In the genomic region with DNA sequence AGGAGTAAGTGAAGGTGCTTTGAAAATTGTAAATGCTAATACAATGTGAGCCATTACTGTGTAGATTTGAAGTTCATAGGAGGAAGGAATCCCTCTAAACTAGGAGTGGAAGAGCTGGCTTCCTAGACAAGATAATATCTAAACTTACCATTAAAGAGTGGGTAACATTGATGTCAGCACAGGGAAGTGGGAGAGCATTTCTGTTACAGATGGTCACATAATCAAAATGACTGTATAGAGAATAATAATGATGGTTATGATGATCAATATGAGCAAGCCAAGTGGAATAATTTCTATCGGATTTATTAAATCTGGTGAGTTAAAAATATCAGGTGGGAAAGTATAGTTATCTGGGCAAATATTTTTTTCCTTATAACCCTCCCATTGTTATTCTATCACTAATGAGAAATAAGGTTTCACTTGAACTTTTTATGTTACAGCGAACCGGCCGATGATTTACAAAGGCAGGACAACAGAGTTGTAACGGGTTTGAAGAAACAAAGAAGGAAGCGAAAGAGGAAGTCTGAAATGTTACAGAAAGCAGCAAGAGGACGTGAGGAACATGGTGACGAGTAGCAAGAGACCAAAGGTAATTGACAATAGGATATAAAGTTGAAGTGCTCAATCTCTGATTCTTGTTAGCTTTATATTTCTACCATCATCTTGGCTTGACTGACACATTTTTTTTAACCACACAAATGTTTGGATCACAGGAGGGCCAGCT, we compare ENCODE assay signal across 11 cellular contexts. TPM values are rescaled to one million over a fixed set of nuclear protein-coding genes. Genes with fewer than 3 reads are reported as not detected.
DNase-seq lines count a peak whose midpoint lies in the region; ATAC-seq, FAIRE-seq and TF ChIP-seq lines count a peak whose summit lies in the region.
"Had no signal": no experiment of that assay in that cellular context is flagged by ENCODE, and none has a peak within 500 bp of the region (broad histone marks: within the 10 kb centered on the region; RNA-seq: fewer than 3 reads in every experiment).

No MANE protein-coding gene starts in this region.

- H3K79me2 ChIP-seq in HepG2 (ENCODE audit: insufficient read depth, low read length), result no peaks in the 10 kb centered on the region

- in situ Hi-C loops in HepG2 (cut with HindIII; ENCODE audit: extremely low pct_ligation_motif_present, low pct_unique_long_range_greater_than_20kb), result no loop called here

- CTCF ChIA-PET in HepG2 (lab: Yijun Ruan, JAX; ENCODE audit: low intra/inter-chr PET ratio, low total read pairs), result no interaction called here

- H3K4me2 ChIP-seq in HepG2 (ENCODE audit: low read depth, low read length), result no peak overlapping the region

- TF ChIP-seq POLR2A in HepG2 (IDR thresholded peaks at IDR 0.05; ENCODE audit: insufficient read depth in 1 of 2, low read depth in 2 of 2, low read length in 2 of 2), result no peak

- DNase-seq in SKM-1 (lab: John Stamatoyannopoulos, UW; ENCODE audit: unreplicated experiment) (peak; percentile 46), urothelium cell line (ENCODE audit: low spot score) (no peak), kidney tubule cell (ENCODE audit: low spot score) (no peak), HepG2 (ENCODE audit: low spot score) (no peak), A172 (ENCODE audit: low spot score) (no peak)
- DNase-seq: activated CD4-positive, alpha-beta T cell treated with anti-CD3 and anti-CD28 coated beads, Interleukin-2, amount 10 ng/mL, durations not matched to agents 24 days and 14 days; substantia nigra had no signal

- no peaks in the 10 kb centered on the region for H3K9me3 ChIP-seq in HepG2 (ENCODE audit: low read length)

- ATAC-seq in GM18502 (IDR thresholded peaks at IDR 0.05; ENCODE audit: poor library complexity, unreplicated experiment), result peak; percentile 92
- ATAC-seq in GM21447 (IDR thresholded peaks at IDR 0.05; ENCODE audit: unreplicated experiment), result peak; percentile 95
- ATAC-seq in HG03135 (IDR thresholded peaks at IDR 0.05; ENCODE audit: unreplicated experiment), result peak; percentile 92
- ATAC-seq in HepG2, result no peak

- TF ChIP-seq EP300 in HepG2 (IDR thresholded peaks at IDR 0.05; ENCODE audit: low read depth in 2 of 2, low read length in 2 of 2) (no peak), HepG2 (CRISPR knock-in tag; IDR thresholded peaks at IDR 0.05; ENCODE audit: borderline replicate concordance) (no peak)

- no peak overlapping the region for H3K4me3 ChIP-seq in HepG2 (replicated peaks in 1 of 3; ENCODE audit: insufficient read depth in 1 of 3, low read depth in 2 of 3, low read length in 3 of 3)

- WGBS in HepG2 (ENCODE audit: low lambda C conversion rate), result 38% methylated on average over 8 of the region's 8 CpGs

- intact Hi-C loops in HepG2 (cut with micrococcal nuclease; ENCODE audit: unreplicated experiment), result no loop called here

- no peak overlapping the region for H3K27ac ChIP-seq in HepG2 (ENCODE audit: extremely low read length, insufficient read depth, low read length)

- H3K36me3 ChIP-seq in HepG2 (replicated peaks in 1 of 2; ENCODE audit: control insufficient read depth in 1 of 2, insufficient read depth in 2 of 2, low read length in 2 of 2), result no peaks in the 10 kb centered on the region

- H3K4me1 ChIP-seq in HepG2 (ENCODE audit: insufficient read depth, low read length), result no peaks in the 10 kb centered on the region

- no peak overlapping the region for H3K9ac ChIP-seq in HepG2 (ENCODE audit: insufficient read depth, low read depth, low read length)

- POLR2A ChIA-PET in HepG2 (lab: Yijun Ruan, JAX), result no interaction called here

- BruUV-seq in HepG2 (replicated peaks; lab: Mats Ljungman, UMichigan), result no TSS peak

- FAIRE-seq in urothelium cell line (lab: Jason Lieb, UNC) (no peak), HepG2 (lab: Jason Lieb, UNC) (no peak)

- TF ChIP-seq CTCF in HepG2 (CRISPR knock-in tag; IDR thresholded peaks at IDR 0.05), result no peak

- no peak overlapping the region for H2AFZ ChIP-seq in HepG2 (ENCODE audit: low read length)

- TF ChIP-seq RAD21 in HepG2 (CRISPR knock-in tag; IDR thresholded peaks at IDR 0.05), result no peak

- no peaks in the 10 kb centered on the region for H3K27me3 ChIP-seq in HepG2 (ENCODE audit: control insufficient read depth in 1 of 2, insufficient read depth in 2 of 2, low read length in 2 of 2)

- no peaks in the 10 kb centered on the region for H4K20me1 ChIP-seq in HepG2 (ENCODE audit: insufficient read depth, low read length)

TF ChIP-seq in HepG2, 621 proteins besides CTCF, POLR2A, EP300 and RAD21:
- TF ChIP-seq ZFP62 (CRISPR knock-in tag; IDR thresholded peaks at IDR 0.05), result no peak
- no peak for TF ChIP-seq SRSF4 (IDR thresholded peaks at IDR 0.05; ENCODE audit: low read depth, low read length, poor library complexity, severe bottlenecking)

RNA-seq across cellular contexts. Expression of gene FMR1NB, which starts 43.5 kb away (rescaled TPM):
- not detected in 2 replicates for total RNA-seq in HepG2 (2016; rRNA removed; fragmentation: Illumina TruSeq; extraction: Trizol)
- not detected in 2 replicates for total RNA-seq in HepG2 (2016; cell fraction: cytosol; rRNA removed; fragmentation: Illumina TruSeq; extraction: Trizol; ENCODE audit: low read depth)
- not detected in 2 replicates for total RNA-seq in HepG2 (2016; cell fraction: insoluble cytoplasmic fraction; rRNA removed; fragmentation: Illumina TruSeq; extraction: Trizol)
- total RNA-seq in HepG2 (2016; cell fraction: membrane; rRNA removed; fragmentation: Illumina TruSeq; extraction: Trizol), result not detected in 2 replicates
- total RNA-seq in HepG2 (2016; cell fraction: nucleus; rRNA removed; fragmentation: Illumina TruSeq; extraction: Trizol), result not detected in 2 replicates
- polyA plus RNA-seq in HepG2 (2011; rRNA removed), result not detected in 2 replicates
- polyA plus RNA-seq in HepG2 (2011; cell fraction: cytosol; rRNA removed), result not detected in 2 replicates
- polyA plus RNA-seq in HepG2 (2011; cell fraction: nucleus; rRNA removed), result not detected in 2 replicates
- not detected in 2 replicates for polyA plus RNA-seq in HepG2 (2012)
- not detected in 2 replicates for polyA plus RNA-seq in HepG2 (2016; cell fraction: cytosol; fragmentation: Illumina TruSeq; extraction: Trizol; ENCODE audit: low read depth)
- not detected in 2 replicates for polyA plus RNA-seq in HepG2 (2016; cell fraction: insoluble cytoplasmic fraction; fragmentation: Illumina TruSeq; extraction: Trizol; ENCODE audit: low read depth)
- not detected in 2 replicates for polyA plus RNA-seq in HepG2 (2016; cell fraction: membrane; fragmentation: Illumina TruSeq; extraction: Trizol; ENCODE audit: low read depth)
- not detected in 2 replicates for polyA plus RNA-seq in HepG2 (2016; cell fraction: nucleus; fragmentation: Illumina TruSeq; extraction: Trizol; ENCODE audit: insufficient read depth, low read depth)
- polyA minus RNA-seq in HepG2 (2011; rRNA and poly(A)+ RNA removed; ENCODE audit: low replicate concordance), result not detected in 2 replicates
- not detected in 2 replicates for polyA minus RNA-seq in HepG2 (2011; cell fraction: cytosol; rRNA and poly(A)+ RNA removed)
- polyA minus RNA-seq in HepG2 (2011; cell fraction: nucleus; rRNA and poly(A)+ RNA removed), result not detected in 2 replicates
- not detected in 2 replicates for total RNA-seq in A172 (2014; rRNA removed; shearing (Covaris generic))
- total RNA-seq: activated CD4-positive, alpha-beta T cell treated with anti-CD3 and anti-CD28 coated beads, Interleukin-2, amount 10 ng/mL, durations not matched to agents 24 days and 14 days; RPMI7951 had no signal
